Comparison of ENCODE assay signal across 16 cellular contexts in the genomic region with DNA sequence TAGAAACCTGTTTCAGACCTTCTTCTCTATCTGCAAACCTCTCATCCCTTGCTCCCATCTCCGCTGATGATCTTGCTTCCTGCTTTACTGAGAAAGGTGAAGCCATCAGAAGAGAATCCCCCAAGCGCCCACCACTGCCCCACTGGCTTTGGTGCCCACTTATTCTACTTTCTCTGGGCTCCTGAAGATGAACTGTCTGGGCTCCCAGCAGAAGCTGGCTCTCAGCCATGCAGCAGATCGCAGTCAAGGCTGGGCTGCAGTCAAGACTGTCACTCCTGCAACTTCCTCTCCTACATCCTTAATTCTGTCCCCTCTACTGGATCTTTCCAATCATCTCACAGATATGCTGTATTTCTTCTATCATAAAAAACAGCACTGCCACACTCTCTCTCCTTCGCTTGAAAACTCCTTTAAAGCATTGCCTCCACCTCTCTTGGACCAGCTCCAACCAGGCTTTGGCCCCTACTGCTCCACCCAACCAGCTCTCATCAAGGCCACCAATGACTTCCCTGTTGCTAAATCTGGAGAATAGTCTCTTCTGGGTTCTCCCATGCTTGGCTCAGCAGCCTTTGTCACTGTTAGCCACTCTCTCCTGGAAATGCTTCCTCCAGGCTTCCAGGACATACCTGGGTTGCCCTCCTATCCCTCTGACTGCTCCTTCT. TPM values are rescaled to one million over a fixed set of nuclear protein-coding genes. Genes with fewer than 3 reads are reported as not detected.
DNase-seq lines count a peak whose midpoint lies in the region; ATAC-seq and TF ChIP-seq lines count a peak whose summit lies in the region.
"Had no signal": no experiment of that assay in that cellular context is flagged by ENCODE, and none has a peak within 500 bp of the region (broad histone marks: within the 10 kb centered on the region; RNA-seq: fewer than 3 reads in every experiment).

No MANE protein-coding gene starts in this region.

- H3K4me1 ChIP-seq in left ventricle myocardium inferior: peaks cover 57% of the 10 kb centered on the region
- peaks cover 0 to 52% of the 10 kb centered on the region in 2 donors for H3K4me1 ChIP-seq in right atrium auricular region

- no peak overlapping the region for H3K4me3 Mint-ChIP-seq in WTC11
- H3K4me3 Mint-ChIP-seq: HFFc6; immature natural killer cell; naive thymus-derived CD8-positive, alpha-beta T cell had no signal

- peaks cover 38% of the 10 kb centered on the region for H3K4me1 Mint-ChIP-seq in WTC11
- H3K4me1 Mint-ChIP-seq: immature natural killer cell had no signal

- H3K36me3 ChIP-seq in left ventricle myocardium inferior: peaks cover 19% of the 10 kb centered on the region
- H3K36me3 ChIP-seq in right atrium auricular region: peaks cover 11% of the 10 kb centered on the region

- TF ChIP-seq CTCF in left ventricle myocardium inferior (IDR thresholded peaks at IDR 0.05; ENCODE audit: borderline replicate concordance) (no peak), right atrium auricular region (IDR thresholded peaks at IDR 0.05) (no peak), WTC11 (IDR thresholded peaks at IDR 0.05) (no peak)

- H3K27me3 ChIP-seq in left ventricle myocardium inferior (ENCODE audit: low read depth) (no peaks in the 10 kb centered on the region), right atrium auricular region (no peaks in the 10 kb centered on the region)
- H3K27me3 ChIP-seq: esophagus muscularis mucosa had no signal

- intact Hi-C loops in left ventricle myocardium inferior (cut with micrococcal nuclease): no loop called here
- intact Hi-C loops in left colon (cut with DNase I, micrococcal nuclease): no loop called here

- DNase-seq in left ventricle myocardium inferior (no peak), right atrium auricular region (ENCODE audit: low spot score) (no peak), WTC11 (ENCODE audit: low spot score) (no peak), left colon (peak in 1 of 2 donors; percentile 22)
- no peak for DNase-seq in stimulated activated naive CD8-positive, alpha-beta T cell treated with anti-CD3 and anti-CD28 coated beads, Interleukin-15, Interleukin-2, amounts not matched to agents 100 U/mL and 50 U/mL, for 24 hours
- no peak for DNase-seq in activated CD4-positive, alpha-beta T cell treated with anti-CD3 and anti-CD28 coated beads, Interleukin-2, amount 50 U/mL, for 48 hours
- DNase-seq: activated gamma-delta T cell; HFFc6; immature natural killer cell; lower lobe of right lung; naive thymus-derived CD8-positive, alpha-beta T cell; NCI-H774 had no signal

- H3K9me3 Mint-ChIP-seq in WTC11: no peaks in the 10 kb centered on the region
- H3K9me3 Mint-ChIP-seq: HFFc6; immature natural killer cell; naive thymus-derived CD8-positive, alpha-beta T cell had no signal

- CTCF ChIA-PET in WTC11 (lab: Charles Lee): no interaction called here

- no peak for ATAC-seq in WTC11
- ATAC-seq in left colon: peak; percentile 69
- no peak for ATAC-seq in stimulated activated naive CD8-positive, alpha-beta T cell treated with anti-CD3 and anti-CD28 coated beads, Interleukin-15, Interleukin-2, amounts not matched to agents 100 U/mL and 50 U/mL, for 24 hours
- no peak for ATAC-seq in HG02798 (IDR thresholded peaks at IDR 0.05; ENCODE audit: poor library complexity, unreplicated experiment)
- ATAC-seq in GM21723 (IDR thresholded peaks at IDR 0.05; ENCODE audit: unreplicated experiment): no peak
- ATAC-seq: lower lobe of right lung; naive thymus-derived CD8-positive, alpha-beta T cell had no signal

- POLR2A ChIA-PET in WTC11 (lab: Charles Lee): no interaction called here

- H3K4me3 ChIP-seq in left ventricle myocardium inferior (no peak overlapping the region), right atrium auricular region (no peak overlapping the region)
- H3K4me3 ChIP-seq: esophagus muscularis mucosa, lower lobe of right lung had no signal

- peaks cover 19% of the 10 kb centered on the region for H3K36me3 Mint-ChIP-seq in WTC11

- peak overlapping the region; percentile 43; the same call in 1 of the 2 replicates for H3K27ac Mint-ChIP-seq in WTC11
- H3K27ac Mint-ChIP-seq: HFFc6, immature natural killer cell had no signal

- H3K27ac ChIP-seq in left ventricle myocardium inferior (replicated peaks) (peak overlapping the region; percentile 54), right atrium auricular region (no peak overlapping the region)
- H3K27ac ChIP-seq: esophagus muscularis mucosa, lower lobe of right lung, VCaP had no signal

- H3K27me3 Mint-ChIP-seq in WTC11 (ENCODE audit: low read depth): no peaks in the 10 kb centered on the region; the same call in 1 of the 2 replicates
- H3K27me3 Mint-ChIP-seq: naive thymus-derived CD8-positive, alpha-beta T cell had no signal

- no peaks in the 10 kb centered on the region for H3K9me3 ChIP-seq in left ventricle myocardium inferior (replicated peaks)
- no peaks in the 10 kb centered on the region for H3K9me3 ChIP-seq in right atrium auricular region
- H3K9me3 ChIP-seq: esophagus muscularis mucosa, lower lobe of right lung had no signal

TF ChIP-seq in WTC11, 78 proteins besides CTCF, POLR2A, EP300 and RAD21:
- TF ChIP-seq, protein P1, sequence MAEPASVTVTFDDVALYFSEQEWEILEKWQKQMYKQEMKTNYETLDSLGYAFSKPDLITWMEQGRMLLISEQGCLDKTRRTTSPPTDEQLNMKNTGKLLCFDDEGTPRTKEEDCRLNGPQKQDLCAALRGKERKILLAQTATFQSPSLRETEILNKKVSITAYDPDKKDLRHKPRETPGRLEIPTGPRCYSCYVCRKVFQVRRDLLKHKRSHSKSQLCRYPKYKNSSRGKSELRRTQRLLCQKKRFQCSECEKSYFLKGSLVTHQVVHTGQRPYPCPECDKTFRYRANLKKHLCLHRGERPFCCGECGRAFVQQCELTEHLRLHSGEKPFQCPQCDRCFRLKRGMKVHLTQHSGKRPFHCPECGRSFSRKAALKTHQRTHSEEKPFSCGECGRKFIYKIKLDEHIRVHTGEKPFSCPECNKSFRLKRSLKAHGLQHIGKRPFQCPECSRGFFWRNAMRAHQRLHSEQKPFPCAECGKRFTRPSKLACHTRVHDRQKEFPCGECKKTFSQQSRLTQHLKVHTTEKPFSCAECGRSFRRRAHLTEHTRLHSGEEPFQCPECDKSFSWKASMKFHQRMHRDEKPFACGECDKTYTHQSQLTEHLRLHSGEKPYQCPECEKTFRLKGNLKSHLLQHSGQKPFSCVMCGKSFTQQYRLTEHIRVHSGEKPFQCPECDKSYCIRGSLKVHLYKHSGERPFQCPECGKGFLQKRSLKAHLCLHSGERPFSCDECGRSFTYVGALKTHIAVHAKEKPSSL (CRISPR knock-in tag; conservative IDR thresholded peaks at IDR 0.05): no peak
- TF ChIP-seq NFE2L1 (CRISPR knock-in tag; IDR thresholded peaks at IDR 0.05): no peak
- TF ChIP-seq SMAD4 (CRISPR knock-in tag; IDR thresholded peaks at IDR 0.05): no peak
- TF ChIP-seq, protein P2, sequence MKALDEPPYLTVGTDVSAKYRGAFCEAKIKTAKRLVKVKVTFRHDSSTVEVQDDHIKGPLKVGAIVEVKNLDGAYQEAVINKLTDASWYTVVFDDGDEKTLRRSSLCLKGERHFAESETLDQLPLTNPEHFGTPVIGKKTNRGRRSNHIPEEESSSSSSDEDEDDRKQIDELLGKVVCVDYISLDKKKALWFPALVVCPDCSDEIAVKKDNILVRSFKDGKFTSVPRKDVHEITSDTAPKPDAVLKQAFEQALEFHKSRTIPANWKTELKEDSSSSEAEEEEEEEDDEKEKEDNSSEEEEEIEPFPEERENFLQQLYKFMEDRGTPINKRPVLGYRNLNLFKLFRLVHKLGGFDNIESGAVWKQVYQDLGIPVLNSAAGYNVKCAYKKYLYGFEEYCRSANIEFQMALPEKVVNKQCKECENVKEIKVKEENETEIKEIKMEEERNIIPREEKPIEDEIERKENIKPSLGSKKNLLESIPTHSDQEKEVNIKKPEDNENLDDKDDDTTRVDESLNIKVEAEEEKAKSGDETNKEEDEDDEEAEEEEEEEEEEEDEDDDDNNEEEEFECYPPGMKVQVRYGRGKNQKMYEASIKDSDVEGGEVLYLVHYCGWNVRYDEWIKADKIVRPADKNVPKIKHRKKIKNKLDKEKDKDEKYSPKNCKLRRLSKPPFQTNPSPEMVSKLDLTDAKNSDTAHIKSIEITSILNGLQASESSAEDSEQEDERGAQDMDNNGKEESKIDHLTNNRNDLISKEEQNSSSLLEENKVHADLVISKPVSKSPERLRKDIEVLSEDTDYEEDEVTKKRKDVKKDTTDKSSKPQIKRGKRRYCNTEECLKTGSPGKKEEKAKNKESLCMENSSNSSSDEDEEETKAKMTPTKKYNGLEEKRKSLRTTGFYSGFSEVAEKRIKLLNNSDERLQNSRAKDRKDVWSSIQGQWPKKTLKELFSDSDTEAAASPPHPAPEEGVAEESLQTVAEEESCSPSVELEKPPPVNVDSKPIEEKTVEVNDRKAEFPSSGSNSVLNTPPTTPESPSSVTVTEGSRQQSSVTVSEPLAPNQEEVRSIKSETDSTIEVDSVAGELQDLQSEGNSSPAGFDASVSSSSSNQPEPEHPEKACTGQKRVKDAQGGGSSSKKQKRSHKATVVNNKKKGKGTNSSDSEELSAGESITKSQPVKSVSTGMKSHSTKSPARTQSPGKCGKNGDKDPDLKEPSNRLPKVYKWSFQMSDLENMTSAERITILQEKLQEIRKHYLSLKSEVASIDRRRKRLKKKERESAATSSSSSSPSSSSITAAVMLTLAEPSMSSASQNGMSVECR (CRISPR knock-in tag; IDR thresholded peaks at IDR 0.05; ENCODE audit: borderline replicate concordance): no peak

RNA-seq across cellular contexts. Expression of a gene that starts 25.8 kb away (rescaled TPM):
- total RNA-seq in left ventricle myocardium inferior (2.3 TPM), right atrium auricular region (1 to 10 TPM; 2.4 to 6.8 TPM), WTC11 (2021) (10.7 to 13.6 TPM (median 11.0 TPM) in 3 replicates), left colon (1 to 10 TPM; 4.5 to 6.7 TPM)
